In the genomic region with DNA sequence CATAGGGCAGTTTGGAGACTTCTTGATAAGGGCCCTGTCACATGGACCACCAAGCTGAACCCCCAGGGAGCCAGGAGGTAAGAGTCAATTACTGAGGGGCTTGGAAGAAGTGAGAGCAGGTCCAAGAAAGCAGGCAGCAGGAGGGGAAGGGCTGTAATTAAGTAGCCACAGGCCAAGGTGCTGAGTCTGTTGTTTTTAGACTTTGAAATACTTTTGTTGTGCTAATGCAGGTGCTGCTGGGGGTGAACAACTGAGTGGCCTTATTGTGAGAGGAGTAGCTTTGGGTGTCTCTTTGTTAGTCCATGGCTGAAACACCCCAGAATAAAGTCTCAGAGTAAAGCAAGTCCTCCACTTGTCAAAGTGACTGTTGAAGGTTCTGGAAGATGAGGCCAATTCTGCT, we compare ENCODE assay signal across 19 cellular contexts.
DNase-seq lines count a peak whose midpoint lies in the region; ATAC-seq and TF ChIP-seq lines count a peak whose summit lies in the region.
"Had no signal": no experiment of that assay in that cellular context is flagged by ENCODE, and none has a peak within 500 bp of the region (broad histone marks: within the 10 kb centered on the region; RNA-seq: fewer than 3 reads in every experiment).

No MANE protein-coding gene starts in this region.

- intact Hi-C loops in activated T-helper 2 cell treated with anti-CD3 and anti-CD28 coated beads, Interferon-gamma antibody, Interleukin-2, Interleukin-4, amounts not matched to agents 10 μg/mL and 5 μg/mL and 100 μg/mL, durations not matched to agents 14 hours and 24 hours and 36 hours (cut with micrococcal nuclease) = loop anchor here (2.0 to 5.0 kb wide), 2 partner anchors 14 to 368 kb away; no protein-coding TSS in a partner anchor

- DNase-seq in activated naive CD8-positive, alpha-beta T cell treated with anti-CD3 and anti-CD28 coated beads, Interleukin-2, amount 50 U/mL, for 24 hours = no peak
- no peak for DNase-seq in activated T-helper 2 cell treated with anti-CD3 and anti-CD28 coated beads, Interferon-gamma antibody, Interleukin-2, Interleukin-4, amounts not matched to agents 10 μg/mL and 5 μg/mL and 100 μg/mL, durations not matched to agents 14 hours and 24 hours and 36 hours (ENCODE audit: low spot score)
- DNase-seq: DND-41, GDM1, GOT3, HFFc6, NCI-H1436 treated with DMSO at 0.1 percent for 48 hours, NCI-H2081 treated with DMSO at 0.1 percent for 48 hours, NCI-H2227 treated with DMSO at 0.1 percent for 48 hours, NCI-H526, SJCRH30 had no signal

- H3K79me2 ChIP-seq in Loucy (ENCODE audit: insufficient read depth, low read length) = no peaks in the 10 kb centered on the region

- no peaks in the 10 kb centered on the region for H3K9me3 Mint-ChIP-seq in activated naive CD8-positive, alpha-beta T cell (ENCODE audit: low read depth)
- no peaks in the 10 kb centered on the region for H3K9me3 Mint-ChIP-seq in activated naive CD8-positive, alpha-beta T cell treated with anti-CD3 and anti-CD28 coated beads, Interleukin-2, amount 50 U/mL, for 24 hours
- no peaks in the 10 kb centered on the region for H3K9me3 Mint-ChIP-seq in activated T-helper 2 cell treated with anti-CD3 and anti-CD28 coated beads, Interferon-gamma antibody, Interleukin-2, Interleukin-4, amounts not matched to agents 10 μg/mL and 5 μg/mL and 100 μg/mL, durations not matched to agents 14 hours and 24 hours and 36 hours
- no peaks in the 10 kb centered on the region for H3K9me3 Mint-ChIP-seq in stimulated activated memory B cell treated with anti-CD40 and anti-IgM and Interleukin-4, amounts not matched to agents 10 μg/mL and 1 μg/mL and 100 μg/mL, for 72 hours
- H3K9me3 Mint-ChIP-seq: HFFc6 had no signal

- H3K4me3 Mint-ChIP-seq in activated naive CD8-positive, alpha-beta T cell = no peak overlapping the region
- H3K4me3 Mint-ChIP-seq in activated naive CD8-positive, alpha-beta T cell treated with anti-CD3 and anti-CD28 coated beads, Interleukin-2, amount 50 U/mL, for 24 hours = no peak overlapping the region
- no peak overlapping the region for H3K4me3 Mint-ChIP-seq in activated T-helper 2 cell treated with anti-CD3 and anti-CD28 coated beads, Interferon-gamma antibody, Interleukin-2, Interleukin-4, amounts not matched to agents 10 μg/mL and 5 μg/mL and 100 μg/mL, durations not matched to agents 14 hours and 24 hours and 36 hours (ENCODE audit: low read depth)
- no peak overlapping the region for H3K4me3 Mint-ChIP-seq in stimulated activated memory B cell treated with anti-CD40 and anti-IgM and Interleukin-4, amounts not matched to agents 10 μg/mL and 1 μg/mL and 100 μg/mL, for 72 hours
- H3K4me3 Mint-ChIP-seq: HFFc6 had no signal

- no peaks in the 10 kb centered on the region for H3K27me3 ChIP-seq in Loucy (ENCODE audit: insufficient read depth, low read length, poor library complexity, severe bottlenecking)
- H3K27me3 ChIP-seq: BLaER1 treated with 17β-estradiol and CSF1 and Interleukin-3, amounts not matched to agents 10 nM and 100 nM; SJCRH30 had no signal

- no peaks in the 10 kb centered on the region for H3F3A ChIP-seq in Loucy (ENCODE audit: low read depth)

- H3K4me2 ChIP-seq in Loucy (ENCODE audit: low read depth, low read length, poor library complexity, severe bottlenecking) = no peak overlapping the region
- H3K4me2 ChIP-seq: BLaER1 treated with 17β-estradiol and CSF1 and Interleukin-3, amounts not matched to agents 10 nM and 100 nM had no signal

- no peak overlapping the region for H3K4me3 ChIP-seq in Loucy (ENCODE audit: low read length, poor library complexity, severe bottlenecking)
- H3K4me3 ChIP-seq: BLaER1 treated with 17β-estradiol and CSF1 and Interleukin-3, amounts not matched to agents 10 nM and 100 nM; GM12878; SJCRH30 had no signal

- H3K4me1 ChIP-seq in Loucy (ENCODE audit: insufficient read depth, low read length, poor library complexity, severe bottlenecking) = peaks cover 22% of the 10 kb centered on the region

- peaks cover 3% of the 10 kb centered on the region for H3K36me3 Mint-ChIP-seq in activated naive CD8-positive, alpha-beta T cell
- no peaks in the 10 kb centered on the region for H3K36me3 Mint-ChIP-seq in activated naive CD8-positive, alpha-beta T cell treated with anti-CD3 and anti-CD28 coated beads, Interleukin-2, amount 50 U/mL, for 24 hours (ENCODE audit: low read depth)
- peaks cover 1% of the 10 kb centered on the region for H3K36me3 Mint-ChIP-seq in activated T-helper 2 cell treated with anti-CD3 and anti-CD28 coated beads, Interferon-gamma antibody, Interleukin-2, Interleukin-4, amounts not matched to agents 10 μg/mL and 5 μg/mL and 100 μg/mL, durations not matched to agents 14 hours and 24 hours and 36 hours (ENCODE audit: low read depth)
- H3K36me3 Mint-ChIP-seq in stimulated activated memory B cell treated with anti-CD40 and anti-IgM and Interleukin-4, amounts not matched to agents 10 μg/mL and 1 μg/mL and 100 μg/mL, for 72 hours = no peaks in the 10 kb centered on the region

- 0 out of 2 replicates have a peak overlapping the region, but pooled peaks have one; percentile 3 for H2AFZ ChIP-seq in Loucy (ENCODE audit: low read length)

- ATAC-seq in activated naive CD8-positive, alpha-beta T cell treated with anti-CD3 and anti-CD28 coated beads, Interleukin-2, amount 50 U/mL, for 24 hours = no peak
- ATAC-seq in stimulated activated memory B cell treated with anti-CD40 and anti-IgM and Interleukin-4, amounts not matched to agents 10 μg/mL and 1 μg/mL and 100 μg/mL, for 72 hours = no peak
- ATAC-seq in GM21447 (IDR thresholded peaks at IDR 0.05; ENCODE audit: unreplicated experiment) (no peak), HG02938 (IDR thresholded peaks at IDR 0.05; ENCODE audit: unreplicated experiment) (no peak), GM18858 (IDR thresholded peaks at IDR 0.05; ENCODE audit: unreplicated experiment) (no peak)

- peaks cover 26% of the 10 kb centered on the region for H3K4me1 Mint-ChIP-seq in activated naive CD8-positive, alpha-beta T cell (ENCODE audit: low read depth)
- H3K4me1 Mint-ChIP-seq in activated naive CD8-positive, alpha-beta T cell treated with anti-CD3 and anti-CD28 coated beads, Interleukin-2, amount 50 U/mL, for 24 hours = peaks cover 23% of the 10 kb centered on the region
- peaks cover 37% of the 10 kb centered on the region for H3K4me1 Mint-ChIP-seq in activated T-helper 2 cell treated with anti-CD3 and anti-CD28 coated beads, Interferon-gamma antibody, Interleukin-2, Interleukin-4, amounts not matched to agents 10 μg/mL and 5 μg/mL and 100 μg/mL, durations not matched to agents 14 hours and 24 hours and 36 hours (ENCODE audit: low read depth)
- H3K4me1 Mint-ChIP-seq in stimulated activated memory B cell treated with anti-CD40 and anti-IgM and Interleukin-4, amounts not matched to agents 10 μg/mL and 1 μg/mL and 100 μg/mL, for 72 hours = peaks cover 30% of the 10 kb centered on the region

- peak overlapping the region; percentile 34 for H3K27ac Mint-ChIP-seq in activated naive CD8-positive, alpha-beta T cell
- H3K27ac Mint-ChIP-seq in activated naive CD8-positive, alpha-beta T cell treated with anti-CD3 and anti-CD28 coated beads, Interleukin-2, amount 50 U/mL, for 24 hours = no peak overlapping the region
- H3K27ac Mint-ChIP-seq in activated T-helper 2 cell treated with anti-CD3 and anti-CD28 coated beads, Interferon-gamma antibody, Interleukin-2, Interleukin-4, amounts not matched to agents 10 μg/mL and 5 μg/mL and 100 μg/mL, durations not matched to agents 14 hours and 24 hours and 36 hours = peak overlapping the region; percentile 62
- peak overlapping the region; percentile 51 for H3K27ac Mint-ChIP-seq in stimulated activated memory B cell treated with anti-CD40 and anti-IgM and Interleukin-4, amounts not matched to agents 10 μg/mL and 1 μg/mL and 100 μg/mL, for 72 hours
- H3K27ac Mint-ChIP-seq: HFFc6 had no signal

- H3K9me3 ChIP-seq in Loucy (ENCODE audit: insufficient read depth, low read depth, low read length) = no peaks in the 10 kb centered on the region
- H3K9me3 ChIP-seq: BLaER1 treated with 17β-estradiol and CSF1 and Interleukin-3, amounts not matched to agents 10 nM and 100 nM; SJCRH30 had no signal

- no peak overlapping the region for H3K9ac ChIP-seq in Loucy (ENCODE audit: low read depth, low read length, poor library complexity, severe bottlenecking)
- H3K9ac ChIP-seq: BLaER1 treated with 17β-estradiol and CSF1 and Interleukin-3, amounts not matched to agents 10 nM and 100 nM had no signal

- H3K27me3 Mint-ChIP-seq in activated naive CD8-positive, alpha-beta T cell = no peaks in the 10 kb centered on the region
- peaks cover 2% of the 10 kb centered on the region for H3K27me3 Mint-ChIP-seq in activated naive CD8-positive, alpha-beta T cell treated with anti-CD3 and anti-CD28 coated beads, Interleukin-2, amount 50 U/mL, for 24 hours
- H3K27me3 Mint-ChIP-seq in activated T-helper 2 cell treated with anti-CD3 and anti-CD28 coated beads, Interferon-gamma antibody, Interleukin-2, Interleukin-4, amounts not matched to agents 10 μg/mL and 5 μg/mL and 100 μg/mL, durations not matched to agents 14 hours and 24 hours and 36 hours (ENCODE audit: low read depth) = no peaks in the 10 kb centered on the region
- H3K27me3 Mint-ChIP-seq in stimulated activated memory B cell treated with anti-CD40 and anti-IgM and Interleukin-4, amounts not matched to agents 10 μg/mL and 1 μg/mL and 100 μg/mL, for 72 hours = no peaks in the 10 kb centered on the region

- no peaks in the 10 kb centered on the region for H4K20me1 ChIP-seq in Loucy (ENCODE audit: insufficient read depth, low read length, poor library complexity, severe bottlenecking)
- H4K20me1 ChIP-seq: BLaER1 treated with 17β-estradiol and CSF1 and Interleukin-3, amounts not matched to agents 10 nM and 100 nM had no signal

- no peaks in the 10 kb centered on the region for H3K36me3 ChIP-seq in Loucy (ENCODE audit: insufficient read depth, low read length)
- H3K36me3 ChIP-seq: BLaER1 treated with 17β-estradiol and CSF1 and Interleukin-3, amounts not matched to agents 10 nM and 100 nM; SJCRH30 had no signal

- no peaks in the 10 kb centered on the region for H3K9me2 ChIP-seq in Loucy (replicated peaks; ENCODE audit: low read depth, low read length)

- TF ChIP-seq CTCF in Loucy (conservative IDR thresholded peaks at IDR 0.05; ENCODE audit: low read length) = no peak
